2 cellular contexts compared by ENCODE assay signal in the genomic region with DNA sequence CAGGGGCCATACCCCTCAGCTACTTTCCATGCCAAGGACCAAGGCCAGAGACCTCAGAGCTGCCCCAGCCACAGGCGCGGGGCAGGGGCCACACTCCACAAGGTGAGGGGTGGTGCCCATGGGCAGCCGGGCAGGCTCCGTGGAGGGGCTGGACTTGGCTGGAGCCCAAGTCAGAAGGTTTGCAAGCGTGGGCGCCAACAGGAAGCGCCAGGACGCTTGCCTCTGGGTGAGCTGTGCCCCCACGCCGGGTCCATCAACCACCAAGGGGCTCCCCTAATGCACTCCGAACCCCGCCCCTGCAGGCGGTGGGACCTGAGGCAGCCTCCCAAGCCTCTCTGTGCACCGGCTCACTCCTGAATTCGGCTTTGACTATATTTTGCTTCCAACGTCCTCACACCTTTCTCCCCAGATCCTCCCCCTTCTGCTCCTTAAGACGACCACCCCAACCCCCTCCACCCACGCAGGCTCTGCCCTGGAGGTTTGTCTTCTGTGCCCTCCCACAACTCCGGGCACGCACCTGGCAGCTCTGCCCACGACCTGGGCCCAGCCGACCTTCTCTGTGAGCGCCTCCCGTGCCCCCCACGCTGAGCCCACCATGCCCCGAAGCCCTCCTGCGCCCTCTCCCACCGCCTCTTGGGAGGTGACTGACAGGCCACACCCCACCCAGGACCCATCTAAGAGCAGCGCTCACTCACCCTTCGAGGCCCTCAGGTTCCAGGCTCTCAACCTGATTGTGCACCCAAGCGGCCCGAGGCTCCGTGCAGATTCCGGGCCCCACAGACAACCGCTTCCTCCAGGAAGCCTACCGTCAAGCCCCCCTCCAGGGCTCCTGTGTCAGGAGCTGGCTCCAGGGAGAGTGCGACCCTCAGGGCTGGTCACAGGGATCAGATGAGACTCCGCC.
TF ChIP-seq lines count a peak whose summit lies in the region.

No MANE protein-coding gene starts in this region.

TF ChIP-seq in HCT116, 20 proteins besides CTCF, POLR2A, EP300 and RAD21:
- TF ChIP-seq SRF (IDR thresholded peaks at IDR 0.05; ENCODE audit: low read depth) = no peak
- no peak for TF ChIP-seq EGR1 (IDR thresholded peaks at IDR 0.05; ENCODE audit: low read depth)
- TF ChIP-seq YY1 (IDR thresholded peaks at IDR 0.05; ENCODE audit: extremely low read depth, insufficient replicate concordance, low read depth, low read length) = no peak
- TF ChIP-seq SIN3A (IDR thresholded peaks at IDR 0.05; ENCODE audit: low read depth) = no peak
- no peak for TF ChIP-seq EZH2phosphoT487 (IDR thresholded peaks at IDR 0.05; ENCODE audit: borderline replicate concordance)
- TF ChIP-seq, protein P1, sequence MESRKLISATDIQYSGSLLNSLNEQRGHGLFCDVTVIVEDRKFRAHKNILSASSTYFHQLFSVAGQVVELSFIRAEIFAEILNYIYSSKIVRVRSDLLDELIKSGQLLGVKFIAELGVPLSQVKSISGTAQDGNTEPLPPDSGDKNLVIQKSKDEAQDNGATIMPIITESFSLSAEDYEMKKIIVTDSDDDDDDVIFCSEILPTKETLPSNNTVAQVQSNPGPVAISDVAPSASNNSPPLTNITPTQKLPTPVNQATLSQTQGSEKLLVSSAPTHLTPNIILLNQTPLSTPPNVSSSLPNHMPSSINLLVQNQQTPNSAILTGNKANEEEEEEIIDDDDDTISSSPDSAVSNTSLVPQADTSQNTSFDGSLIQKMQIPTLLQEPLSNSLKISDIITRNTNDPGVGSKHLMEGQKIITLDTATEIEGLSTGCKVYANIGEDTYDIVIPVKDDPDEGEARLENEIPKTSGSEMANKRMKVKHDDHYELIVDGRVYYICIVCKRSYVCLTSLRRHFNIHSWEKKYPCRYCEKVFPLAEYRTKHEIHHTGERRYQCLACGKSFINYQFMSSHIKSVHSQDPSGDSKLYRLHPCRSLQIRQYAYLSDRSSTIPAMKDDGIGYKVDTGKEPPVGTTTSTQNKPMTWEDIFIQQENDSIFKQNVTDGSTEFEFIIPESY (IDR thresholded peaks at IDR 0.05; ENCODE audit: extremely low read depth, insufficient replicate concordance, low read length) = no peak
- no peak for TF ChIP-seq POLR2AphosphoS5 (IDR thresholded peaks at IDR 0.05; ENCODE audit: low read depth, low read length)
- no peak for TF ChIP-seq FOSL1 (IDR thresholded peaks at IDR 0.05; ENCODE audit: low read depth)
- no peak for TF ChIP-seq SP1 (IDR thresholded peaks at IDR 0.05; ENCODE audit: low read depth)
TF ChIP-seq in HCT116: peak in this region for 0.

TF ChIP-seq in Ishikawa, 13 proteins besides CTCF, POLR2A, EP300 and RAD21:
- peak; percentile 34; the same call in 1 of the 2 replicates for TF ChIP-seq EGR1 (IDR thresholded peaks at IDR 0.05)
- TF ChIP-seq, protein P2, sequence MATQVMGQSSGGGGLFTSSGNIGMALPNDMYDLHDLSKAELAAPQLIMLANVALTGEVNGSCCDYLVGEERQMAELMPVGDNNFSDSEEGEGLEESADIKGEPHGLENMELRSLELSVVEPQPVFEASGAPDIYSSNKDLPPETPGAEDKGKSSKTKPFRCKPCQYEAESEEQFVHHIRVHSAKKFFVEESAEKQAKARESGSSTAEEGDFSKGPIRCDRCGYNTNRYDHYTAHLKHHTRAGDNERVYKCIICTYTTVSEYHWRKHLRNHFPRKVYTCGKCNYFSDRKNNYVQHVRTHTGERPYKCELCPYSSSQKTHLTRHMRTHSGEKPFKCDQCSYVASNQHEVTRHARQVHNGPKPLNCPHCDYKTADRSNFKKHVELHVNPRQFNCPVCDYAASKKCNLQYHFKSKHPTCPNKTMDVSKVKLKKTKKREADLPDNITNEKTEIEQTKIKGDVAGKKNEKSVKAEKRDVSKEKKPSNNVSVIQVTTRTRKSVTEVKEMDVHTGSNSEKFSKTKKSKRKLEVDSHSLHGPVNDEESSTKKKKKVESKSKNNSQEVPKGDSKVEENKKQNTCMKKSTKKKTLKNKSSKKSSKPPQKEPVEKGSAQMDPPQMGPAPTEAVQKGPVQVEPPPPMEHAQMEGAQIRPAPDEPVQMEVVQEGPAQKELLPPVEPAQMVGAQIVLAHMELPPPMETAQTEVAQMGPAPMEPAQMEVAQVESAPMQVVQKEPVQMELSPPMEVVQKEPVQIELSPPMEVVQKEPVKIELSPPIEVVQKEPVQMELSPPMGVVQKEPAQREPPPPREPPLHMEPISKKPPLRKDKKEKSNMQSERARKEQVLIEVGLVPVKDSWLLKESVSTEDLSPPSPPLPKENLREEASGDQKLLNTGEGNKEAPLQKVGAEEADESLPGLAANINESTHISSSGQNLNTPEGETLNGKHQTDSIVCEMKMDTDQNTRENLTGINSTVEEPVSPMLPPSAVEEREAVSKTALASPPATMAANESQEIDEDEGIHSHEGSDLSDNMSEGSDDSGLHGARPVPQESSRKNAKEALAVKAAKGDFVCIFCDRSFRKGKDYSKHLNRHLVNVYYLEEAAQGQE (IDR thresholded peaks at IDR 0.05; ENCODE audit: low read depth) = no peak
- no peak for TF ChIP-seq NFIC (IDR thresholded peaks at IDR 0.05)
- TF ChIP-seq, protein P3, sequence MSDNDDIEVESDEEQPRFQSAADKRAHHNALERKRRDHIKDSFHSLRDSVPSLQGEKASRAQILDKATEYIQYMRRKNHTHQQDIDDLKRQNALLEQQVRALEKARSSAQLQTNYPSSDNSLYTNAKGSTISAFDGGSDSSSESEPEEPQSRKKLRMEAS (IDR thresholded peaks at IDR 0.05) = no peak
- no peak for TF ChIP-seq TCF12 (IDR thresholded peaks at IDR 0.05; ENCODE audit: low read depth)
- peak; percentile 45; the same call in 1 of the 2 replicates for TF ChIP-seq ZBTB7A (IDR thresholded peaks at IDR 0.05; ENCODE audit: low read depth)
TF ChIP-seq in Ishikawa: peak in this region for 2.
